16 cellular contexts compared by ENCODE assay signal in genomic region chr17:57507828-57508227, GRCh38.
DNase-seq lines count a peak whose midpoint lies in the region; ATAC-seq and TF ChIP-seq lines count a peak whose summit lies in the region.
"Had no signal": no experiment of that assay in that cellular context is flagged by ENCODE, and none has a peak within 500 bp of the region (broad histone marks: within the 10 kb centered on the region; RNA-seq: fewer than 3 reads in every experiment).

No MANE protein-coding gene starts in this region.

- peak overlapping the region; percentile 48 for H3K27ac Mint-ChIP-seq in activated T-helper 2 cell treated with anti-CD3 and anti-CD28 coated beads, Interferon-gamma antibody, Interleukin-2, Interleukin-4, amounts not matched to agents 10 μg/mL and 5 μg/mL and 100 μg/mL, durations not matched to agents 14 hours and 24 hours and 36 hours
- H3K27ac Mint-ChIP-seq in neural crest cell (ENCODE audit: unreplicated experiment), result peak overlapping the region; percentile 48
- H3K27ac Mint-ChIP-seq: activated CD4-positive, alpha-beta T cell treated with anti-CD3 and anti-CD28 coated beads, Interleukin-2, amount 10 ng/mL, durations not matched to agents 7 days and 5 days had no signal

- peaks cover 9% of the 10 kb centered on the region for H3K36me3 Mint-ChIP-seq in activated T-helper 2 cell treated with anti-CD3 and anti-CD28 coated beads, Interferon-gamma antibody, Interleukin-2, Interleukin-4, amounts not matched to agents 10 μg/mL and 5 μg/mL and 100 μg/mL, durations not matched to agents 14 hours and 24 hours and 36 hours (ENCODE audit: low read depth)
- peaks cover 2% of the 10 kb centered on the region for H3K36me3 Mint-ChIP-seq in neural crest cell (ENCODE audit: low read depth)

- in situ Hi-C loops in GM13976 (cut with MboI; ENCODE audit: low sequenced_read_pairs, unreplicated experiment), result no loop called here

- H3K9me3 ChIP-seq in HEK293 (ENCODE audit: control insufficient read depth, insufficient read depth, low read depth, low read length), result no peaks in the 10 kb centered on the region
- H3K9me3 ChIP-seq: thyroid gland had no signal

- H3K9me3 Mint-ChIP-seq in activated T-helper 2 cell treated with anti-CD3 and anti-CD28 coated beads, Interferon-gamma antibody, Interleukin-2, Interleukin-4, amounts not matched to agents 10 μg/mL and 5 μg/mL and 100 μg/mL, durations not matched to agents 14 hours and 24 hours and 36 hours, result no peaks in the 10 kb centered on the region
- no peaks in the 10 kb centered on the region for H3K9me3 Mint-ChIP-seq in neural crest cell
- H3K9me3 Mint-ChIP-seq: activated CD4-positive, alpha-beta T cell treated with anti-CD3 and anti-CD28 coated beads, Interleukin-2, amount 10 ng/mL, durations not matched to agents 7 days and 5 days had no signal

- no peak for TF ChIP-seq CTCF in HEK293 (tag by site-specific recombination; IDR thresholded peaks at IDR 0.05)
- TF ChIP-seq CTCF in neural crest cell (conservative IDR thresholded peaks at IDR 0.05), result no peak
- TF ChIP-seq CTCF in GM13976 (IDR thresholded peaks at IDR 0.05; ENCODE audit: borderline replicate concordance, control extremely low read depth, extremely low read depth, insufficient read depth, missing control alignments), result no peak

- ATAC-seq in HG03457 (IDR thresholded peaks at IDR 0.05; ENCODE audit: unreplicated experiment), result no peak

- intact Hi-C loops in activated T-helper 2 cell treated with anti-CD3 and anti-CD28 coated beads, Interferon-gamma antibody, Interleukin-2, Interleukin-4, amounts not matched to agents 10 μg/mL and 5 μg/mL and 100 μg/mL, durations not matched to agents 14 hours and 24 hours and 36 hours (cut with micrococcal nuclease), result loop anchor here (2.0 to 5.0 kb wide), 3 partner anchors 46 to 251 kb away; partner anchors contain the start of gene MSI2

- peaks cover 15% of the 10 kb centered on the region for H3K4me1 ChIP-seq in HEK293 (ENCODE audit: control insufficient read depth, insufficient read depth, low read length)

- DNase-seq in NCI-H1105 treated with DMSO at 0.1 percent for 48 hours (lab: John Stamatoyannopoulos, UW), result peak; percentile 21
- DNase-seq in activated T-helper 2 cell treated with anti-CD3 and anti-CD28 coated beads, Interferon-gamma antibody, Interleukin-2, Interleukin-4, amounts not matched to agents 10 μg/mL and 5 μg/mL and 100 μg/mL, durations not matched to agents 14 hours and 24 hours and 36 hours (ENCODE audit: low spot score), result no peak
- DNase-seq in neural crest cell (ENCODE audit: low read depth, low spot score), result no peak
- DNase-seq in GM13976 (ENCODE audit: low spot score), result no peak
- DNase-seq in activated CD8-positive, alpha-beta memory T cell treated with anti-CD3 and anti-CD28 coated beads, Interleukin-2, amount 50 U/mL, for 4 hours, result no peak
- DNase-seq: activated CD4-positive, alpha-beta T cell treated with anti-CD3 and anti-CD28 coated beads, Interleukin-2, amount 10 ng/mL, durations not matched to agents 7 days and 5 days; effector memory CD4-positive, alpha-beta T cell; GOT3; NCI-H1436 treated with DMSO at 0.1 percent for 48 hours; occipital lobe; OCI-M1; retina; Right ventricle myocardium superior; thyroid gland had no signal

- H3K27ac ChIP-seq in HEK293 (ENCODE audit: extremely low read depth, low read depth, low read length), result no peak overlapping the region
- H3K27ac ChIP-seq: thyroid gland had no signal

- H3K27me3 Mint-ChIP-seq in activated T-helper 2 cell treated with anti-CD3 and anti-CD28 coated beads, Interferon-gamma antibody, Interleukin-2, Interleukin-4, amounts not matched to agents 10 μg/mL and 5 μg/mL and 100 μg/mL, durations not matched to agents 14 hours and 24 hours and 36 hours (ENCODE audit: low read depth), result no peaks in the 10 kb centered on the region
- no peaks in the 10 kb centered on the region for H3K27me3 Mint-ChIP-seq in neural crest cell (ENCODE audit: low read depth)
- H3K27me3 Mint-ChIP-seq: activated CD4-positive, alpha-beta T cell treated with anti-CD3 and anti-CD28 coated beads, Interleukin-2, amount 10 ng/mL, durations not matched to agents 7 days and 5 days had no signal

- no peak overlapping the region for H3K4me3 ChIP-seq in HEK293 (ENCODE audit: low read depth, low read length)
- H3K4me3 ChIP-seq: thyroid gland had no signal

- H3K4me3 Mint-ChIP-seq in activated T-helper 2 cell treated with anti-CD3 and anti-CD28 coated beads, Interferon-gamma antibody, Interleukin-2, Interleukin-4, amounts not matched to agents 10 μg/mL and 5 μg/mL and 100 μg/mL, durations not matched to agents 14 hours and 24 hours and 36 hours (ENCODE audit: low read depth), result no peak overlapping the region
- H3K4me3 Mint-ChIP-seq in neural crest cell, result peak overlapping the region; percentile 13
- H3K4me3 Mint-ChIP-seq: activated CD4-positive, alpha-beta T cell treated with anti-CD3 and anti-CD28 coated beads, Interleukin-2, amount 10 ng/mL, durations not matched to agents 7 days and 5 days had no signal

- no peaks in the 10 kb centered on the region; a peak in 1 of 3 replicates for H3K36me3 ChIP-seq in HEK293 (ENCODE audit: control insufficient read depth in 2 of 2, insufficient read depth in 1 of 2, low read length in 2 of 2)
- H3K36me3 ChIP-seq: thyroid gland had no signal

- POLR2A ChIA-PET in HEK293 (lab: Yijun Ruan, JAX), result no interaction called here

- peaks cover 22% of the 10 kb centered on the region for H3K4me1 Mint-ChIP-seq in activated T-helper 2 cell treated with anti-CD3 and anti-CD28 coated beads, Interferon-gamma antibody, Interleukin-2, Interleukin-4, amounts not matched to agents 10 μg/mL and 5 μg/mL and 100 μg/mL, durations not matched to agents 14 hours and 24 hours and 36 hours (ENCODE audit: low read depth)
- H3K4me1 Mint-ChIP-seq in neural crest cell, result peaks cover 40% of the 10 kb centered on the region
- H3K4me1 Mint-ChIP-seq: activated CD4-positive, alpha-beta T cell treated with anti-CD3 and anti-CD28 coated beads, Interleukin-2, amount 10 ng/mL, durations not matched to agents 7 days and 5 days had no signal

- CTCF ChIA-PET in HEK293 (lab: Yijun Ruan, JAX), result interaction anchor here (0.7 to 1.3 kb wide), 2 partner anchors 30 to 171 kb away, joined by 3 to 4 read pairs; no protein-coding TSS in a partner anchor

TF ChIP-seq in HEK293, 187 proteins besides CTCF, POLR2A, EP300 and RAD21:
- no peak for TF ChIP-seq ATF2 (tag by site-specific recombination; IDR thresholded peaks at IDR 0.05; ENCODE audit: low read depth)
- TF ChIP-seq ZNF843 (tag by site-specific recombination; IDR thresholded peaks at IDR 0.05), result no peak
- TF ChIP-seq ZNF692 (tag by site-specific recombination; IDR thresholded peaks at IDR 0.05), result peak; percentile 88
- no peak for TF ChIP-seq ZNF302 (tag by site-specific recombination; IDR thresholded peaks at IDR 0.05; ENCODE audit: low read depth)
- no peak for TF ChIP-seq ZNF121 (tag by site-specific recombination; IDR thresholded peaks at IDR 0.05)
- no peak for TF ChIP-seq ZNF398 (tag by site-specific recombination; IDR thresholded peaks at IDR 0.05)
- TF ChIP-seq ZFP69B (tag by site-specific recombination; IDR thresholded peaks at IDR 0.05), result peak; percentile 63; the same call in 1 of the 2 replicates
- no peak for TF ChIP-seq ZNF174 (tag by site-specific recombination; IDR thresholded peaks at IDR 0.05)
